ENCODE assay signal across 27 cellular contexts in genomic region chr9:70995511-70995910, GRCh38.
"Had no signal": no experiment of that assay in that cellular context is flagged by ENCODE, and none has a peak within 500 bp of the region (broad histone marks: within the 10 kb centered on the region; RNA-seq: fewer than 3 reads in every experiment).

No MANE protein-coding gene starts in this region.

- ATAC-seq: activated CD8-positive, alpha-beta memory T cell treated with anti-CD3 and anti-CD28 coated beads, Interleukin-2, amount 10 ng/mL, durations not matched to agents 7 days and 5 days; activated naive CD8-positive, alpha-beta T cell treated with anti-CD3 and anti-CD28 coated beads, Interleukin-2, amount 50 U/mL, for 24 hours; Panc1 had no signal

- DNase-seq: activated CD4-positive, alpha-beta memory T cell treated with anti-CD3 and anti-CD28 coated beads, Interleukin-2, amount 10 ng/mL, durations not matched to agents 7 days and 5 days; activated CD4-positive, alpha-beta T cell treated with anti-CD3 and anti-CD28 coated beads for 1 hour; activated CD4-positive, alpha-beta T cell treated with anti-CD3 and anti-CD28 coated beads for 48 hours; activated CD4-positive, CD25-positive, alpha-beta regulatory T cell; activated CD8-positive, alpha-beta memory T cell treated with anti-CD3 and anti-CD28 coated beads for 24 hours; activated CD8-positive, alpha-beta memory T cell treated with anti-CD3 and anti-CD28 coated beads, Interleukin-2, amount 10 ng/mL, durations not matched to agents 7 days and 5 days; activated CD8-positive, alpha-beta memory T cell treated with anti-CD3 and anti-CD28 coated beads, Interleukin-2, amount 50 U/mL, for 48 hours; activated effector memory CD4-positive, alpha-beta T cell treated with Interleukin-2 at 50 U/mL for 16 hours; activated naive CD4-positive, alpha-beta T cell treated with anti-CD3 and anti-CD28 coated beads, Interleukin-2, amount 10 ng/mL, durations not matched to agents 7 days and 5 days; activated naive CD8-positive, alpha-beta T cell treated with anti-CD3 and anti-CD28 coated beads, Interleukin-2, amount 50 U/mL, for 24 hours; activated T-cell treated with anti-CD3 and anti-CD28 coated beads, Interleukin-2, amount 50 U/mL, for 48 hours; anterior cingulate cortex; caudate nucleus; NCI-H1092 treated with DMSO at 0.1 percent for 48 hours; NCI-H146; NCI-H187; NCI-H2029 treated with DMSO at 0.1 percent for 48 hours; NCI-H2107; NCI-H2171; NCI-H226; NCI-H524 treated with DMSO at 0.1 percent for 48 hours; SHP77; SJCRH30; T1000; WERI-Rb-1 had no signal

- H3K4me1 ChIP-seq: SJCRH30 had no signal

- H3K4me3 ChIP-seq: SJCRH30, SK-N-MC had no signal

- H3K36me3 ChIP-seq: SJCRH30, WERI-Rb-1 had no signal

- H3K27ac ChIP-seq: SJCRH30, SK-N-MC, WERI-Rb-1 had no signal

- H3K27me3 ChIP-seq: SJCRH30 had no signal

- H3K9me3 ChIP-seq: SJCRH30 had no signal
